18 cellular contexts compared by ENCODE assay signal in genomic region chr3:133833880-133834620, GRCh38.
"Had no signal": no experiment of that assay in that cellular context is flagged by ENCODE, and none has a peak within 500 bp of the region (broad histone marks: within the 10 kb centered on the region; RNA-seq: fewer than 3 reads in every experiment).

No MANE protein-coding gene starts in this region.

- H3K4me3 ChIP-seq: dorsolateral prefrontal cortex, hepatocyte, lung, prostate gland, skin epidermis, suprapubic skin, transverse colon had no signal

- H3K36me3 Mint-ChIP-seq: activated naive CD8-positive, alpha-beta T cell had no signal

- H3K27me3 ChIP-seq: dorsolateral prefrontal cortex, hepatocyte, suprapubic skin, transverse colon had no signal

- H3K27me3 Mint-ChIP-seq: activated CD4-positive, alpha-beta T cell treated with anti-CD3 and anti-CD28 coated beads, Interleukin-2, amount 10 ng/mL, durations not matched to agents 24 days and 14 days; activated CD8-positive, alpha-beta T cell treated with anti-CD3 and anti-CD28 coated beads for 36 hours; activated naive CD8-positive, alpha-beta T cell; stimulated activated naive CD8-positive, alpha-beta T cell treated with anti-CD3 and anti-CD28 coated beads, Interleukin-15, amount 100 ng/mL, for 72 hours had no signal

- H3K9me3 ChIP-seq: prostate gland, suprapubic skin, transverse colon had no signal

- H3K27ac Mint-ChIP-seq: activated CD4-positive, alpha-beta T cell treated with anti-CD3 and anti-CD28 coated beads, Interleukin-2, amount 10 ng/mL, durations not matched to agents 24 days and 14 days; activated CD8-positive, alpha-beta T cell treated with anti-CD3 and anti-CD28 coated beads for 36 hours; activated naive CD8-positive, alpha-beta T cell had no signal

- H3K36me3 ChIP-seq: prostate gland, suprapubic skin, transverse colon had no signal

- H3K27ac ChIP-seq: hepatocyte, prostate gland, skin epidermis, suprapubic skin, transverse colon had no signal

- H3K4me1 ChIP-seq: prostate gland, suprapubic skin, transverse colon had no signal

- H3K4me1 Mint-ChIP-seq: activated CD4-positive, alpha-beta T cell treated with anti-CD3 and anti-CD28 coated beads, Interleukin-2, amount 10 ng/mL, durations not matched to agents 24 days and 14 days; stimulated activated naive CD8-positive, alpha-beta T cell treated with anti-CD3 and anti-CD28 coated beads, Interleukin-15, amount 100 ng/mL, for 72 hours had no signal

- H3K9me3 Mint-ChIP-seq: activated CD4-positive, alpha-beta T cell treated with anti-CD3 and anti-CD28 coated beads, Interleukin-2, amount 10 ng/mL, durations not matched to agents 24 days and 14 days; activated CD8-positive, alpha-beta T cell treated with anti-CD3 and anti-CD28 coated beads for 36 hours; stimulated activated naive CD8-positive, alpha-beta T cell treated with anti-CD3 and anti-CD28 coated beads, Interleukin-15, amount 100 ng/mL, for 72 hours had no signal

- H3K4me3 Mint-ChIP-seq: activated CD4-positive, alpha-beta T cell treated with anti-CD3 and anti-CD28 coated beads, Interleukin-2, amount 10 ng/mL, durations not matched to agents 24 days and 14 days; activated CD8-positive, alpha-beta T cell treated with anti-CD3 and anti-CD28 coated beads for 36 hours; activated naive CD8-positive, alpha-beta T cell; stimulated activated naive CD8-positive, alpha-beta T cell treated with anti-CD3 and anti-CD28 coated beads, Interleukin-15, amount 100 ng/mL, for 72 hours had no signal

- ATAC-seq: activated CD8-positive, alpha-beta T cell treated with anti-CD3 and anti-CD28 coated beads for 36 hours; right cardiac atrium; stimulated activated naive CD8-positive, alpha-beta T cell treated with anti-CD3 and anti-CD28 coated beads, Interleukin-15, amount 100 ng/mL, for 72 hours had no signal

- DNase-seq: activated CD4-positive, alpha-beta T cell treated with anti-CD3 and anti-CD28 coated beads, Interleukin-2, amount 10 ng/mL, durations not matched to agents 24 days and 14 days; activated CD8-positive, alpha-beta T cell treated with anti-CD3 and anti-CD28 coated beads for 36 hours; activated effector memory CD4-positive, alpha-beta T cell treated with anti-CD3 and anti-CD28 coated beads, Interleukin-2, amount 50 U/mL, for 16 hours; amniotic stem cell; caudate nucleus; dorsolateral prefrontal cortex; foreskin fibroblast; right cardiac atrium; stimulated activated naive CD8-positive, alpha-beta T cell treated with anti-CD3 and anti-CD28 coated beads, Interleukin-15, amount 100 ng/mL, for 72 hours; T-helper 1 cell; T-helper 9 cell; transverse colon had no signal
